25 cellular contexts compared by ENCODE assay signal in genomic region chr20:63132715-63133471, GRCh38.
A peak's percentile ranks its signal among the peaks of the same experiment; 100 is the strongest.
DNase-seq lines count a peak whose midpoint lies in the region; ATAC-seq, FAIRE-seq and TF ChIP-seq lines count a peak whose summit lies in the region.
"Had no signal": no experiment of that assay in that cellular context is flagged by ENCODE, and none has a peak within 500 bp of the region (broad histone marks: within the 10 kb centered on the region; RNA-seq: fewer than 3 reads in every experiment).

No MANE protein-coding gene starts in this region.

- H3K4me1 ChIP-seq in H9 (ENCODE audit: insufficient read depth, low read length) (peaks cover 4% of the 10 kb centered on the region; the same call in 1 of the 2 replicates), HepG2 (ENCODE audit: insufficient read depth, low read length) (no peaks in the 10 kb centered on the region), uterus (no peaks in the 10 kb centered on the region)
- H3K4me1 ChIP-seq: gastroesophageal sphincter had no signal

- H3K79me2 ChIP-seq in H9 (ENCODE audit: insufficient read depth, low read length), result no peaks in the 10 kb centered on the region
- no peaks in the 10 kb centered on the region for H3K79me2 ChIP-seq in HepG2 (ENCODE audit: insufficient read depth, low read length)

- H4K20me1 ChIP-seq in H9 (ENCODE audit: control insufficient read depth, insufficient read depth, insufficient read length), result no peaks in the 10 kb centered on the region
- peaks cover 8% of the 10 kb centered on the region; the same call in 1 of the 2 replicates for H4K20me1 ChIP-seq in HepG2 (ENCODE audit: insufficient read depth, low read length)

- H3K9me3 ChIP-seq in H9 (ENCODE audit: control insufficient read depth, low read depth, low read length) (no peaks in the 10 kb centered on the region), HepG2 (ENCODE audit: low read length) (no peaks in the 10 kb centered on the region), uterus (no peaks in the 10 kb centered on the region)
- H3K9me3 ChIP-seq: gastroesophageal sphincter had no signal

- H3K27ac ChIP-seq in H9 (ENCODE audit: insufficient read length, low read depth, low read length) (no peak overlapping the region), HepG2 (ENCODE audit: extremely low read length, insufficient read depth, low read length) (no peak overlapping the region), uterus (no peak overlapping the region)
- H3K27ac ChIP-seq: gastroesophageal sphincter, GM23248 had no signal

- no TSS peak for BruUV-seq in HepG2 (replicated peaks; lab: Mats Ljungman, UMichigan)

- no peak overlapping the region for H3K14ac ChIP-seq in H9 (ENCODE audit: insufficient read depth, low read length)

- H3K4me2 ChIP-seq in H9 (ENCODE audit: insufficient read depth, insufficient read length, low read length), result no peak overlapping the region
- H3K4me2 ChIP-seq in HepG2 (ENCODE audit: low read depth, low read length), result no peak overlapping the region

- WGBS in H9 (ENCODE audit: extremely low coverage, insufficient read length, low lambda C conversion rate), result no CpG with 5 or more reads among the region's 29 CpGs
- WGBS in HepG2 (ENCODE audit: low lambda C conversion rate), result 43% methylated on average over 21 of the region's 29 CpGs

- H3K23ac ChIP-seq in H9 (ENCODE audit: insufficient read length, low read depth, low read length), result no peak overlapping the region

- TF ChIP-seq CTCF in H9 (conservative IDR thresholded peaks at IDR 0.05) (no peak), HepG2 (CRISPR knock-in tag; IDR thresholded peaks at IDR 0.05) (no peak), uterus (IDR thresholded peaks at IDR 0.05) (no peak)

- H3K18ac ChIP-seq in H9 (ENCODE audit: insufficient read length, low read depth, low read length), result no peak overlapping the region

- intact Hi-C loops in HepG2 (cut with micrococcal nuclease; ENCODE audit: unreplicated experiment), result no loop called here
- intact Hi-C loops in sciatic nerve (cut with DNase I), result no loop called here
- intact Hi-C loops in uterus (cut with DNase I; ENCODE audit: low total_unique reads), result no loop called here

- H2BK15ac ChIP-seq in H9 (ENCODE audit: low read depth, low read length), result no peak overlapping the region

- no peaks in the 10 kb centered on the region for H3K23me2 ChIP-seq in H9 (ENCODE audit: insufficient read length, low read depth, low read length, poor library complexity, severe bottlenecking)

- no peak overlapping the region for H2BK20ac ChIP-seq in H9 (ENCODE audit: low read depth, low read length, poor library complexity, severe bottlenecking)

- H4K8ac ChIP-seq in H9 (replicated peaks; ENCODE audit: insufficient read length, low read depth, low read length), result no peak overlapping the region

- H3K4ac ChIP-seq in H9 (ENCODE audit: low read depth, low read length), result no peak overlapping the region

- no peaks in the 10 kb centered on the region for H3K9me3 Mint-ChIP-seq in H9
- H3K9me3 Mint-ChIP-seq: activated B cell treated with CpG ODN at 0.5 μM for 24 hours; activated naive CD8-positive, alpha-beta T cell treated with anti-CD3 and anti-CD28 coated beads, Interleukin-2, amount 50 U/mL, for 24 hours; CD8-positive, alpha-beta T cell; central memory CD8-positive, alpha-beta T cell; neural crest cell; stimulated activated naive CD8-positive, alpha-beta T cell treated with anti-CD3 and anti-CD28 coated beads, Interleukin-15, Interleukin-2, amounts not matched to agents 100 ng/mL and 50 ng/mL, for 24 hours had no signal

- peak; percentile 47 for DNase-seq in activated effector memory CD4-positive, alpha-beta T cell treated with anti-CD3 and anti-CD28 coated beads, Interleukin-2, amount 50 U/mL, for 16 hours
- DNase-seq in activated effector memory CD4-positive, alpha-beta T cell treated with Interleukin-2 at 50 U/mL for 16 hours, result no peak
- DNase-seq in H9, result peak; percentile 26
- DNase-seq in HepG2 (ENCODE audit: low spot score), result no peak
- peak; percentile 36 for DNase-seq in sciatic nerve (ENCODE audit: low spot score)
- DNase-seq in uterus, result no peak
- DNase-seq in NCI-H226, result no peak
- DNase-seq in stimulated activated CD4-positive, alpha-beta T cell treated with anti-CD3 and anti-CD28 coated beads, Interleukin-1b, Interleukin-23, amount 100 ng/mL, for 48 hours, result no peak
- DNase-seq: activated B cell treated with CpG ODN at 0.5 μM for 24 hours; activated CD4-positive, alpha-beta T cell treated with anti-CD3 and anti-CD28 coated beads, Interleukin-2, amount 50 U/mL, for 48 hours; activated CD8-positive, alpha-beta memory T cell treated with anti-CD3 and anti-CD28 coated beads, Interleukin-2, amount 50 U/mL, for 48 hours; activated naive CD8-positive, alpha-beta T cell treated with anti-CD3 and anti-CD28 coated beads, Interleukin-2, amount 50 U/mL, for 24 hours; CD8-positive, alpha-beta T cell; DMS 273 treated with DMSO at 0.1 percent for 48 hours; GM23248; NCI-H187 treated with DMSO at 0.1 percent for 48 hours; NCI-H526 treated with DMSO at 0.1 percent for 48 hours; T1000 had no signal

- H3K27me3 ChIP-seq in H9 (ENCODE audit: insufficient read depth, low read length) (no peaks in the 10 kb centered on the region; the same call in 1 of the 2 replicates), HepG2 (ENCODE audit: control insufficient read depth in 1 of 2, insufficient read depth in 2 of 2, low read length in 2 of 2) (peaks cover 41 to 77% of the 10 kb centered on the region in 2 experiments), uterus (no peaks in the 10 kb centered on the region)

- H3K4me3 Mint-ChIP-seq in H9, result no peak overlapping the region
- H3K4me3 Mint-ChIP-seq: activated B cell treated with CpG ODN at 0.5 μM for 24 hours; activated naive CD8-positive, alpha-beta T cell treated with anti-CD3 and anti-CD28 coated beads, Interleukin-2, amount 50 U/mL, for 24 hours; CD8-positive, alpha-beta T cell; central memory CD8-positive, alpha-beta T cell; neural crest cell; stimulated activated naive CD8-positive, alpha-beta T cell treated with anti-CD3 and anti-CD28 coated beads, Interleukin-15, Interleukin-2, amounts not matched to agents 100 ng/mL and 50 ng/mL, for 24 hours had no signal

- peak; percentile 28 for ATAC-seq in HepG2
- ATAC-seq in sciatic nerve, result no peak
- ATAC-seq: activated naive CD8-positive, alpha-beta T cell treated with anti-CD3 and anti-CD28 coated beads, Interleukin-2, amount 50 U/mL, for 24 hours; CD8-positive, alpha-beta T cell; gastroesophageal sphincter had no signal

- TF ChIP-seq EP300 in HepG2 (IDR thresholded peaks at IDR 0.05; ENCODE audit: low read depth in 2 of 2, low read length in 2 of 2), result no peak
- TF ChIP-seq EP300 in HepG2 (CRISPR knock-in tag; IDR thresholded peaks at IDR 0.05; ENCODE audit: borderline replicate concordance), result no peak

- H3K27ac Mint-ChIP-seq in H9, result no peak overlapping the region
- H3K27ac Mint-ChIP-seq: activated B cell treated with CpG ODN at 0.5 μM for 24 hours; activated naive CD8-positive, alpha-beta T cell treated with anti-CD3 and anti-CD28 coated beads, Interleukin-2, amount 50 U/mL, for 24 hours; CD8-positive, alpha-beta T cell; progenitor cell of endocrine pancreas; stimulated activated naive CD8-positive, alpha-beta T cell treated with anti-CD3 and anti-CD28 coated beads, Interleukin-15, Interleukin-2, amounts not matched to agents 100 ng/mL and 50 ng/mL, for 24 hours had no signal

- no peak for FAIRE-seq in HepG2 (lab: Jason Lieb, UNC)
- FAIRE-seq: A204.1, endothelial cell of umbilical vein had no signal

- H3K4me3 ChIP-seq in HepG2 (replicated peaks in 1 of 3; ENCODE audit: insufficient read depth in 1 of 3, low read depth in 2 of 3, low read length in 3 of 3) (no peak overlapping the region), uterus (no peak overlapping the region)
- H3K4me3 ChIP-seq: gastroesophageal sphincter, GM23248 had no signal

- no peak overlapping the region for H3T11ph ChIP-seq in H9 (ENCODE audit: low read length)

- no peak overlapping the region for H3K56ac ChIP-seq in H9 (ENCODE audit: insufficient read length, low read depth, low read length)

- H2BK120ac ChIP-seq in H9 (ENCODE audit: low read depth, low read length, poor library complexity, severe bottlenecking), result no peak overlapping the region

- H3K36me3 ChIP-seq in HepG2 (replicated peaks in 1 of 2; ENCODE audit: control insufficient read depth in 1 of 2, insufficient read depth in 2 of 2, low read length in 2 of 2) (no peaks in the 10 kb centered on the region), uterus (no peaks in the 10 kb centered on the region)
- H3K36me3 ChIP-seq: gastroesophageal sphincter had no signal

- H2AFZ ChIP-seq in H9 (ENCODE audit: low read length) (no peak overlapping the region), HepG2 (ENCODE audit: low read length) (no peak overlapping the region)
- H2AFZ ChIP-seq: GM23248 had no signal

- H2BK5ac ChIP-seq in H9 (ENCODE audit: insufficient read length, low read length), result no peak overlapping the region

- no peak overlapping the region for H4K91ac ChIP-seq in H9 (ENCODE audit: insufficient read length, low read depth, low read length)

- no peak overlapping the region for H4K5ac ChIP-seq in H9 (ENCODE audit: insufficient read length, low read depth, low read length)

- no peak overlapping the region for H2BK12ac ChIP-seq in H9 (ENCODE audit: insufficient read length, low read depth, low read length)

- H3K27me3 Mint-ChIP-seq in H9 (ENCODE audit: low read depth), result peaks cover 17% of the 10 kb centered on the region

- CTCF ChIA-PET in HepG2 (lab: Yijun Ruan, JAX; ENCODE audit: low intra/inter-chr PET ratio, low total read pairs), result no interaction called here

- H2AK5ac ChIP-seq in H9 (ENCODE audit: insufficient read length, low read length), result no peak overlapping the region

- no peaks in the 10 kb centered on the region for H3K79me1 ChIP-seq in H9 (ENCODE audit: insufficient read depth, low read depth, low read length, poor library complexity, severe bottlenecking)

- TF ChIP-seq RAD21 in HepG2 (CRISPR knock-in tag; IDR thresholded peaks at IDR 0.05), result no peak

- POLR2A ChIA-PET in HepG2 (lab: Yijun Ruan, JAX), result no interaction called here

- in situ Hi-C loops in HepG2 (cut with HindIII; ENCODE audit: extremely low pct_ligation_motif_present, low pct_unique_long_range_greater_than_20kb), result no loop called here

- no peaks in the 10 kb centered on the region for H3K36me3 Mint-ChIP-seq in H9 (ENCODE audit: insufficient read depth in 1 of 3, low read depth in 3 of 3)
- H3K36me3 Mint-ChIP-seq: CD8-positive, alpha-beta T cell had no signal

- H3K9ac ChIP-seq in H9 (ENCODE audit: extremely low read depth, insufficient read length, low read length), result no peak overlapping the region
- H3K9ac ChIP-seq in HepG2 (ENCODE audit: insufficient read depth, low read depth, low read length), result no peak overlapping the region
- H3K9ac ChIP-seq: GM23248 had no signal

- H3K4me1 Mint-ChIP-seq in H9, result peaks cover 10 to 13% of the 10 kb centered on the region in 2 experiments
- H3K4me1 Mint-ChIP-seq: activated B cell treated with CpG ODN at 0.5 μM for 24 hours; activated naive CD8-positive, alpha-beta T cell treated with anti-CD3 and anti-CD28 coated beads, Interleukin-2, amount 50 U/mL, for 24 hours; central memory CD8-positive, alpha-beta T cell had no signal

- TF ChIP-seq POLR2A in HepG2 (IDR thresholded peaks at IDR 0.05; ENCODE audit: insufficient read depth in 1 of 2, low read depth in 2 of 2, low read length in 2 of 2), result no peak
- no peak for TF ChIP-seq POLR2A in uterus (IDR thresholded peaks at IDR 0.05)

TF ChIP-seq in HepG2, 621 proteins besides CTCF, POLR2A, EP300 and RAD21:
- TF ChIP-seq ZNF672 (CRISPR knock-in tag; IDR thresholded peaks at IDR 0.05), result no peak
- peak; percentile 97; the same call in 1 of the 2 replicates for TF ChIP-seq ZNF768 (CRISPR knock-in tag; IDR thresholded peaks at IDR 0.05)

Comparison
In these comparisons a context has a peak if more than half of its experiments do, and no peak if none do; other contexts are left out.
1. DNase-seq: peak in activated effector memory CD4-positive, alpha-beta T cell treated with anti-CD3 and anti-CD28 coated beads, Interleukin-2, amount 50 U/mL, for 16 hours (single experiment), H9 (single experiment) and sciatic nerve (single experiment); none in activated effector memory CD4-positive, alpha-beta T cell treated with Interleukin-2 at 50 U/mL for 16 hours (single experiment), HepG2 (single experiment), uterus (0 of 2), NCI-H226 (single experiment) and stimulated activated CD4-positive, alpha-beta T cell treated with anti-CD3 and anti-CD28 coated beads, Interleukin-1b, Interleukin-23, amount 100 ng/mL, for 48 hours (single experiment).